ENCODE assay signal across 15 cellular contexts in the genomic region with DNA sequence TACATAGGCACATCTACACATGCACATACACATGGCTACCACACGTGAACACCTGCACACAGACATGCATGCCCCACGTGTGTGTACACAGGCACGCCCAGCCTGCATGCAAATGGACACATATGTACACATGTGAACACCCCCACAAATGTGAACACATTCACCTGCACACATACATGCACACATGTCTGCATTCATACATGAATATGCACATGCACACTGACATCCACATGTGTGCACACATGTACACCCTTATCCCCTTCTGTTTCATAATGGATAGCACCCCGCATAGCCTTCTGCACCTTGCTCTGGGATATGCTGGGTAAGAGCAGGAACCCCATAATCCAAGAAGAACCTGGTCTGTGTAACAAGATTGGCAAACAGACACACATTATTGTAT.
A peak's percentile ranks its signal among the peaks of the same experiment; 100 is the strongest.
DNase-seq lines count a peak whose midpoint lies in the region; ATAC-seq and TF ChIP-seq lines count a peak whose summit lies in the region.
"Had no signal": no experiment of that assay in that cellular context is flagged by ENCODE, and none has a peak within 500 bp of the region (broad histone marks: within the 10 kb centered on the region; RNA-seq: fewer than 3 reads in every experiment).

No MANE protein-coding gene starts in this region.

- H3K9me3 Mint-ChIP-seq in WTC11, result no peaks in the 10 kb centered on the region
- H3K9me3 Mint-ChIP-seq in chondrocyte (ENCODE audit: low read depth), result no peaks in the 10 kb centered on the region
- H3K9me3 Mint-ChIP-seq: CD4-positive, alpha-beta memory T cell had no signal

- CTCF ChIA-PET in WTC11 (lab: Charles Lee), result interaction anchor here (1.5 kb wide), 1 partner anchor 96 kb away, joined by 6 read pairs; no protein-coding TSS in a partner anchor

- H3K4me3 ChIP-seq in mucosa of descending colon (no peak overlapping the region), aorta (ENCODE audit: low read length in 2 of 2) (no peak overlapping the region)
- H3K4me3 ChIP-seq: HAP-1 had no signal

- POLR2A ChIA-PET in WTC11 (lab: Charles Lee), result no interaction called here

- peaks cover 5% of the 10 kb centered on the region; the same call in 1 of the 2 replicates for H3K36me3 Mint-ChIP-seq in WTC11
- no peaks in the 10 kb centered on the region for H3K36me3 Mint-ChIP-seq in chondrocyte (ENCODE audit: low read depth)
- H3K36me3 Mint-ChIP-seq: CD4-positive, alpha-beta memory T cell had no signal

- no peak for TF ChIP-seq CTCF in WTC11 (IDR thresholded peaks at IDR 0.05)
- no peak for TF ChIP-seq CTCF in chondrocyte (IDR thresholded peaks at IDR 0.05)
- no peak for TF ChIP-seq CTCF in mucosa of descending colon (IDR thresholded peaks at IDR 0.05)

- H3K4me3 Mint-ChIP-seq in WTC11 (no peak overlapping the region), chondrocyte (ENCODE audit: unreplicated experiment) (no peak overlapping the region)
- H3K4me3 Mint-ChIP-seq: CD4-positive, alpha-beta memory T cell had no signal

- no peak for ATAC-seq in WTC11
- ATAC-seq in mucosa of descending colon, result no peak
- no peak for ATAC-seq in aorta (ENCODE audit: low FRiP score)

- H3K36me3 ChIP-seq in mucosa of descending colon (ENCODE audit: low read depth), result no peaks in the 10 kb centered on the region
- H3K36me3 ChIP-seq in aorta (ENCODE audit: control insufficient read depth in 1 of 2, insufficient read depth in 2 of 2, low read length in 1 of 2), result no peaks in the 10 kb centered on the region
- H3K36me3 ChIP-seq: BE2C had no signal

- H3K27ac Mint-ChIP-seq in WTC11 (0 out of 2 replicates have a peak overlapping the region, but pooled peaks have one; percentile 4), chondrocyte (ENCODE audit: unreplicated experiment) (no peak overlapping the region)
- H3K27ac Mint-ChIP-seq: CD4-positive, alpha-beta memory T cell had no signal

- intact Hi-C loops in mucosa of descending colon (cut with DNase I, micrococcal nuclease) (no loop called here), aorta (cut with DNase I) (no loop called here)

- DNase-seq in WTC11 (ENCODE audit: low spot score) (no peak), chondrocyte (ENCODE audit: low spot score) (peak; percentile 42), mucosa of descending colon (peak in 2 of 3 donors; percentile 6 to 27), aorta (peak; percentile 14 to 33), NCI-H510A (lab: John Stamatoyannopoulos, UW) (no peak), SIG-M5 (lab: John Stamatoyannopoulos, UW) (no peak), AG20443 (ENCODE audit: low spot score) (no peak)
- DNase-seq: BE2C; CD4-positive, alpha-beta memory T cell; DMS153; DMS79 treated with DMSO at 0.1 percent for 48 hours; EL; GOT3 had no signal

- WGBS in aorta, 2 donors, result 94 to 96% methylated on average over 4 of the region's 4 CpGs

- H3K9me3 ChIP-seq in mucosa of descending colon (no peaks in the 10 kb centered on the region), aorta (ENCODE audit: control insufficient read depth, low read length) (no peaks in the 10 kb centered on the region)
- H3K9me3 ChIP-seq: BE2C, HAP-1 had no signal

- H3K4me1 ChIP-seq in mucosa of descending colon (ENCODE audit: low read depth) (no peaks in the 10 kb centered on the region), aorta (ENCODE audit: control insufficient read depth in 1 of 2, insufficient read depth in 2 of 2, low read length in 2 of 2) (no peaks in the 10 kb centered on the region)
- H3K4me1 ChIP-seq: BE2C had no signal

- H3K27me3 ChIP-seq in aorta (ENCODE audit: control insufficient read depth in 1 of 2, insufficient read depth in 2 of 2, low read length in 1 of 2), result no peaks in the 10 kb centered on the region
- H3K27me3 ChIP-seq: BE2C had no signal

- H3K4me1 Mint-ChIP-seq in WTC11 (peaks cover 13% of the 10 kb centered on the region), chondrocyte (ENCODE audit: low read depth) (peaks cover 5% of the 10 kb centered on the region)
- H3K4me1 Mint-ChIP-seq: CD4-positive, alpha-beta memory T cell had no signal

- no peak overlapping the region for H3K27ac ChIP-seq in aorta (ENCODE audit: low read depth in 1 of 2, low read length in 2 of 2)
- H3K27ac ChIP-seq: C4-2B had no signal

- H3K27me3 Mint-ChIP-seq in WTC11 (ENCODE audit: low read depth) (no peaks in the 10 kb centered on the region), chondrocyte (ENCODE audit: low read depth) (no peaks in the 10 kb centered on the region)
- H3K27me3 Mint-ChIP-seq: CD4-positive, alpha-beta memory T cell had no signal

TF ChIP-seq in WTC11, 78 proteins besides CTCF, POLR2A, EP300 and RAD21 (continues in another document):
- TF ChIP-seq CREB1 (CRISPR knock-in tag; IDR thresholded peaks at IDR 0.05), result no peak
- no peak for TF ChIP-seq NR3C1 (CRISPR knock-in tag; conservative IDR thresholded peaks at IDR 0.05; ENCODE audit: low read depth)
- TF ChIP-seq NR2C2 (CRISPR knock-in tag; IDR thresholded peaks at IDR 0.05), result no peak
- no peak for TF ChIP-seq SMAD4 (CRISPR knock-in tag; IDR thresholded peaks at IDR 0.05)
- TF ChIP-seq, protein P1, sequence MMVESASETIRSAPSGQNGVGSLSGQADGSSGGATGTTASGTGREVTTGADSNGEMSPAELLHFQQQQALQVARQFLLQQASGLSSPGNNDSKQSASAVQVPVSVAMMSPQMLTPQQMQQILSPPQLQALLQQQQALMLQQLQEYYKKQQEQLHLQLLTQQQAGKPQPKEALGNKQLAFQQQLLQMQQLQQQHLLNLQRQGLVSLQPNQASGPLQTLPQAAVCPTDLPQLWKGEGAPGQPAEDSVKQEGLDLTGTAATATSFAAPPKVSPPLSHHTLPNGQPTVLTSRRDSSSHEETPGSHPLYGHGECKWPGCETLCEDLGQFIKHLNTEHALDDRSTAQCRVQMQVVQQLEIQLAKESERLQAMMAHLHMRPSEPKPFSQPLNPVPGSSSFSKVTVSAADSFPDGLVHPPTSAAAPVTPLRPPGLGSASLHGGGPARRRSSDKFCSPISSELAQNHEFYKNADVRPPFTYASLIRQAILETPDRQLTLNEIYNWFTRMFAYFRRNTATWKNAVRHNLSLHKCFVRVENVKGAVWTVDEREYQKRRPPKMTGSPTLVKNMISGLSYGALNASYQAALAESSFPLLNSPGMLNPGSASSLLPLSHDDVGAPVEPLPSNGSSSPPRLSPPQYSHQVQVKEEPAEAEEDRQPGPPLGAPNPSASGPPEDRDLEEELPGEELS (CRISPR knock-in tag; IDR thresholded peaks at IDR 0.05), result no peak
- TF ChIP-seq, protein P2, sequence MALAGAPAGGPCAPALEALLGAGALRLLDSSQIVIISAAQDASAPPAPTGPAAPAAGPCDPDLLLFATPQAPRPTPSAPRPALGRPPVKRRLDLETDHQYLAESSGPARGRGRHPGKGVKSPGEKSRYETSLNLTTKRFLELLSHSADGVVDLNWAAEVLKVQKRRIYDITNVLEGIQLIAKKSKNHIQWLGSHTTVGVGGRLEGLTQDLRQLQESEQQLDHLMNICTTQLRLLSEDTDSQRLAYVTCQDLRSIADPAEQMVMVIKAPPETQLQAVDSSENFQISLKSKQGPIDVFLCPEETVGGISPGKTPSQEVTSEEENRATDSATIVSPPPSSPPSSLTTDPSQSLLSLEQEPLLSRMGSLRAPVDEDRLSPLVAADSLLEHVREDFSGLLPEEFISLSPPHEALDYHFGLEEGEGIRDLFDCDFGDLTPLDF (CRISPR knock-in tag; IDR thresholded peaks at IDR 0.05), result no peak
- TF ChIP-seq, protein P3, sequence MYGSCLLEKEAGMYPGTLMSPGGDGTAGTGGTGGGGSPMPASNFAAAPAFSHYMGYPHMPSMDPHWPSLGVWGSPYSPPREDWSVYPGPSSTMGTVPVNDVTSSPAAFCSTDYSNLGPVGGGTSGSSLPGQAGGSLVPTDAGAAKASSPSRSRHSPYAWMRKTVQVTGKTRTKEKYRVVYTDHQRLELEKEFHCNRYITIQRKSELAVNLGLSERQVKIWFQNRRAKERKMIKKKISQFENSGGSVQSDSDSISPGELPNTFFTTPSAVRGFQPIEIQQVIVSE (CRISPR knock-in tag; IDR thresholded peaks at IDR 0.05; ENCODE audit: borderline replicate concordance), result no peak
- TF ChIP-seq, protein P4, sequence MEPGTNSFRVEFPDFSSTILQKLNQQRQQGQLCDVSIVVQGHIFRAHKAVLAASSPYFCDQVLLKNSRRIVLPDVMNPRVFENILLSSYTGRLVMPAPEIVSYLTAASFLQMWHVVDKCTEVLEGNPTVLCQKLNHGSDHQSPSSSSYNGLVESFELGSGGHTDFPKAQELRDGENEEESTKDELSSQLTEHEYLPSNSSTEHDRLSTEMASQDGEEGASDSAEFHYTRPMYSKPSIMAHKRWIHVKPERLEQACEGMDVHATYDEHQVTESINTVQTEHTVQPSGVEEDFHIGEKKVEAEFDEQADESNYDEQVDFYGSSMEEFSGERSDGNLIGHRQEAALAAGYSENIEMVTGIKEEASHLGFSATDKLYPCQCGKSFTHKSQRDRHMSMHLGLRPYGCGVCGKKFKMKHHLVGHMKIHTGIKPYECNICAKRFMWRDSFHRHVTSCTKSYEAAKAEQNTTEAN (CRISPR knock-in tag; IDR thresholded peaks at IDR 0.05), result no peak
- no peak for TF ChIP-seq MXD4 (CRISPR knock-in tag; IDR thresholded peaks at IDR 0.05; ENCODE audit: borderline replicate concordance)

Comparison
In these comparisons a context has a peak if more than half of its experiments do, and no peak if none do; other contexts are left out.
1. DNase-seq: peak in chondrocyte (single experiment), mucosa of descending colon (2 of 3) and aorta (2 of 2); none in WTC11 (single experiment), NCI-H510A (single experiment), SIG-M5 (single experiment) and AG20443 (single experiment).